25 cellular contexts compared by ENCODE assay signal in genomic region chr15:53861792-53862191, GRCh38.
"Had no signal": no experiment of that assay in that cellular context is flagged by ENCODE, and none has a peak within 500 bp of the region (broad histone marks: within the 10 kb centered on the region; RNA-seq: fewer than 3 reads in every experiment).

No MANE protein-coding gene starts in this region.

- H3K27ac ChIP-seq: left ventricle myocardium inferior, neural progenitor cell, neutrophil, parathyroid adenoma, right atrium auricular region, skin epidermis, spleen, thyroid gland, transverse colon, uterus had no signal

- ATAC-seq: naive thymus-derived CD8-positive, alpha-beta T cell; sciatic nerve; stimulated activated memory B cell treated with anti-CD40 and anti-IgM and Interleukin-4, amounts not matched to agents 10 μg/mL and 1 μg/mL and 100 μg/mL, for 72 hours; stimulated activated naive CD8-positive, alpha-beta T cell treated with anti-CD3 and anti-CD28 coated beads, Interleukin-15, amount 100 ng/mL, for 72 hours had no signal

- H3K4me1 Mint-ChIP-seq: immature natural killer cell; naive thymus-derived CD8-positive, alpha-beta T cell; nephron progenitor cell; neural progenitor cell; stimulated activated memory B cell treated with anti-CD40 and anti-IgM and Interleukin-4, amounts not matched to agents 10 μg/mL and 1 μg/mL and 100 μg/mL, for 72 hours; stimulated activated naive CD8-positive, alpha-beta T cell treated with anti-CD3 and anti-CD28 coated beads, Interleukin-15, amount 100 ng/mL, for 72 hours had no signal

- H3K9ac ChIP-seq: neural progenitor cell, parathyroid adenoma had no signal

- H3K36me3 Mint-ChIP-seq: immature natural killer cell; naive thymus-derived CD8-positive, alpha-beta T cell; neural progenitor cell; stimulated activated memory B cell treated with anti-CD40 and anti-IgM and Interleukin-4, amounts not matched to agents 10 μg/mL and 1 μg/mL and 100 μg/mL, for 72 hours had no signal

- FAIRE-seq: islet of Langerhans had no signal

- H3K27ac Mint-ChIP-seq: immature natural killer cell; naive thymus-derived CD8-positive, alpha-beta T cell; nephron progenitor cell; neural progenitor cell; stimulated activated memory B cell treated with anti-CD40 and anti-IgM and Interleukin-4, amounts not matched to agents 10 μg/mL and 1 μg/mL and 100 μg/mL, for 72 hours; stimulated activated naive CD8-positive, alpha-beta T cell treated with anti-CD3 and anti-CD28 coated beads, Interleukin-15, amount 100 ng/mL, for 72 hours had no signal

- H3K4me2 ChIP-seq: neural progenitor cell had no signal

- H3K4me1 ChIP-seq: left ventricle myocardium inferior, neural progenitor cell, parathyroid adenoma, right atrium auricular region, spleen, thyroid gland, transverse colon, uterus had no signal

- H3K79me2 ChIP-seq: parathyroid adenoma had no signal

- DNase-seq: head of caudate nucleus; hypothalamus; immature natural killer cell; left ventricle myocardium inferior; naive thymus-derived CD8-positive, alpha-beta T cell; nephron progenitor cell; occipital lobe; spleen; stimulated activated CD4-positive, alpha-beta T cell treated with anti-CD3 and anti-CD28 coated beads, Interleukin-4, amount 100 ng/mL, for 4 hours; stimulated activated CD8-positive, alpha-beta memory T cell treated with anti-CD3 and anti-CD28 coated beads, Interleukin-4, amount 100 ng/mL, for 48 hours; stimulated activated naive CD4-positive, alpha-beta T cell treated with Interleukin-2 at 50 U/mL for 16 hours; stimulated activated naive CD8-positive, alpha-beta T cell treated with anti-CD3 and anti-CD28 coated beads, Interleukin-15, amount 100 ng/mL, for 72 hours; substantia nigra; thyroid gland; transverse colon; uterus had no signal

- H3K27me3 ChIP-seq: neural progenitor cell, neutrophil, right atrium auricular region, spleen, thyroid gland, transverse colon, uterus had no signal

- H3K27me3 Mint-ChIP-seq: stimulated activated memory B cell treated with anti-CD40 and anti-IgM and Interleukin-4, amounts not matched to agents 10 μg/mL and 1 μg/mL and 100 μg/mL, for 72 hours; stimulated activated naive CD8-positive, alpha-beta T cell treated with anti-CD3 and anti-CD28 coated beads, Interleukin-15, amount 100 ng/mL, for 72 hours had no signal

- H2AFZ ChIP-seq: neural progenitor cell, parathyroid adenoma had no signal

- H3K4me3 ChIP-seq: left ventricle myocardium inferior, lung, neural progenitor cell, right atrium auricular region, skin epidermis, spleen, thyroid gland, transverse colon, uterus had no signal

- H3K9me3 ChIP-seq: neutrophil, right atrium auricular region, thyroid gland, transverse colon, uterus had no signal

- H3K9me3 Mint-ChIP-seq: nephron progenitor cell; neural progenitor cell; stimulated activated memory B cell treated with anti-CD40 and anti-IgM and Interleukin-4, amounts not matched to agents 10 μg/mL and 1 μg/mL and 100 μg/mL, for 72 hours; stimulated activated naive CD8-positive, alpha-beta T cell treated with anti-CD3 and anti-CD28 coated beads, Interleukin-15, amount 100 ng/mL, for 72 hours had no signal

- H3K36me3 ChIP-seq: left ventricle myocardium inferior, neural progenitor cell, neutrophil, right atrium auricular region, spleen, thyroid gland, transverse colon, uterus had no signal

- H3K4me3 Mint-ChIP-seq: immature natural killer cell; naive thymus-derived CD8-positive, alpha-beta T cell; nephron progenitor cell; neural progenitor cell; stimulated activated memory B cell treated with anti-CD40 and anti-IgM and Interleukin-4, amounts not matched to agents 10 μg/mL and 1 μg/mL and 100 μg/mL, for 72 hours; stimulated activated naive CD8-positive, alpha-beta T cell treated with anti-CD3 and anti-CD28 coated beads, Interleukin-15, amount 100 ng/mL, for 72 hours had no signal
